In genomic region chr12:6849976-6850560, GRCh38 we compare ENCODE assay signal across 7 cellular contexts. TPM values are rescaled to one million over a fixed set of nuclear protein-coding genes. Genes with fewer than 3 reads are reported as not detected.
DNase-seq lines count a peak whose midpoint lies in the region; ATAC-seq, FAIRE-seq and TF ChIP-seq lines count a peak whose summit lies in the region.
"Had no signal": no experiment of that assay in that cellular context is flagged by ENCODE, and none has a peak within 500 bp of the region (broad histone marks: within the 10 kb centered on the region; RNA-seq: fewer than 3 reads in every experiment).

No MANE protein-coding gene starts in this region.

- DNase-seq in SJCRH30 (no peak), kidney (peak; percentile 59), NCI-H524 treated with DMSO at 0.1 percent for 48 hours (lab: John Stamatoyannopoulos, UW) (no peak)
- DNase-seq: NCI-H526 treated with DMSO at 0.1 percent for 48 hours had no signal

- TF ChIP-seq CTCF in kidney (IDR thresholded peaks at IDR 0.05; ENCODE audit: borderline replicate concordance, extremely low read depth, insufficient read depth), result no peak

- H3K27me3 ChIP-seq in SJCRH30, result no peaks in the 10 kb centered on the region

- H3K36me3 ChIP-seq in ES-I3 (ENCODE audit: insufficient read depth, low read length), result peaks cover 6% of the 10 kb centered on the region; the same call in 1 of the 2 replicates
- H3K36me3 ChIP-seq in SJCRH30, result peaks cover 31% of the 10 kb centered on the region
- peaks cover 0 to 4% of the 10 kb centered on the region in 2 donors for H3K36me3 ChIP-seq in kidney (ENCODE audit: control insufficient read depth in 1 of 2, insufficient read depth in 2 of 2, low read length in 2 of 2)

- FAIRE-seq in kidney (lab: Jason Lieb, UNC), result no peak

- intact Hi-C loops in kidney (cut with DNase I), result no loop called here

- peaks cover 12% of the 10 kb centered on the region for H3K4me1 ChIP-seq in ES-I3 (ENCODE audit: insufficient read depth, low read length)
- peaks cover 8% of the 10 kb centered on the region for H3K4me1 ChIP-seq in SJCRH30
- peaks cover 6 to 11% of the 10 kb centered on the region in 2 donors for H3K4me1 ChIP-seq in kidney (ENCODE audit: control insufficient read depth in 1 of 2, insufficient read depth in 1 of 2, low read depth in 1 of 2, low read length in 2 of 2)

- H3K9ac ChIP-seq in ES-I3 (ENCODE audit: low read depth, low read length) (peak overlapping the region; percentile 82), kidney (ENCODE audit: low read length in 2 of 2) (no peak overlapping the region)

- H3K9me3 ChIP-seq in ES-I3 (ENCODE audit: control insufficient read depth, insufficient read depth, low read length) (no peaks in the 10 kb centered on the region), SJCRH30 (replicated peaks) (no peaks in the 10 kb centered on the region), kidney (ENCODE audit: control insufficient read depth in 1 of 2, low read length in 2 of 2) (no peaks in the 10 kb centered on the region)

- H3K4me3 ChIP-seq in SJCRH30 (peak overlapping the region; percentile 81), kidney (ENCODE audit: low read length in 2 of 2) (no peak overlapping the region)

- H3K27ac ChIP-seq in SJCRH30, result no peak overlapping the region
- H3K27ac ChIP-seq in kidney (ENCODE audit: low read depth in 2 of 2, low read length in 2 of 2), result no peak overlapping the region

- ATAC-seq in GM18517 (IDR thresholded peaks at IDR 0.05; ENCODE audit: unreplicated experiment), result no peak
- ATAC-seq in HG03520 (IDR thresholded peaks at IDR 0.05; ENCODE audit: unreplicated experiment), result no peak

RNA-seq across cellular contexts. Expression of gene CDCA3, which starts 1.0 kb away (rescaled TPM):
- total RNA-seq in SJCRH30 (2014; rRNA removed; shearing (Covaris generic)), result 96.8 and 104 TPM in 2 replicates
- total RNA-seq in kidney, result 1.3 TPM
- 2.1 TPM for polyA plus RNA-seq in kidney (ENCODE audit: insufficient read depth, low read depth, low replicate concordance)

RNA-seq across cellular contexts. Expression of gene USP5, which starts 1.9 kb away (rescaled TPM):
- total RNA-seq in SJCRH30 (2014; rRNA removed; shearing (Covaris generic)), result 76.7 and 78.0 TPM in 2 replicates
- total RNA-seq in kidney, result 75.5 TPM
- polyA plus RNA-seq in kidney (ENCODE audit: insufficient read depth, low read depth, low replicate concordance), result 52.3 TPM

RNA-seq across cellular contexts. Expression of gene GNB3, which starts 9.3 kb away (rescaled TPM):
- total RNA-seq in SJCRH30 (2014; rRNA removed; shearing (Covaris generic)), result 2.2 and 3.2 TPM in 2 replicates
- total RNA-seq in kidney, result 2.6 TPM
- polyA plus RNA-seq in kidney (ENCODE audit: insufficient read depth, low read depth, low replicate concordance), result 1.4 TPM

RNA-seq across cellular contexts. Expression of gene TPI1, which starts 17.3 kb away (rescaled TPM):
- 1,296 and 1,386 TPM in 2 replicates for total RNA-seq in SJCRH30 (2014; rRNA removed; shearing (Covaris generic))
- 437 TPM for total RNA-seq in kidney
- 1,220 TPM for polyA plus RNA-seq in kidney (ENCODE audit: insufficient read depth, low read depth, low replicate concordance)

RNA-seq across cellular contexts. Expression of gene P3H3, which starts 21.9 kb away (rescaled TPM):
- total RNA-seq in SJCRH30 (2014; rRNA removed; shearing (Covaris generic)), result 13.7 and 19.3 TPM in 2 replicates
- 17.0 TPM for total RNA-seq in kidney
- 18.5 TPM for polyA plus RNA-seq in kidney (ENCODE audit: insufficient read depth, low read depth, low replicate concordance)

Comparison
In these comparisons a context has a peak if more than half of its experiments do, and no peak if none do; other contexts are left out.
1. RNA of gene CDCA3, which starts 1.0 kb away (total RNA-seq): 96.8 to 104 TPM in SJCRH30; 1.3 TPM in kidney (single experiment); every median in the first group is over 10 times any median in the second.